ENCODE assay signal across 19 cellular contexts in the genomic region with DNA sequence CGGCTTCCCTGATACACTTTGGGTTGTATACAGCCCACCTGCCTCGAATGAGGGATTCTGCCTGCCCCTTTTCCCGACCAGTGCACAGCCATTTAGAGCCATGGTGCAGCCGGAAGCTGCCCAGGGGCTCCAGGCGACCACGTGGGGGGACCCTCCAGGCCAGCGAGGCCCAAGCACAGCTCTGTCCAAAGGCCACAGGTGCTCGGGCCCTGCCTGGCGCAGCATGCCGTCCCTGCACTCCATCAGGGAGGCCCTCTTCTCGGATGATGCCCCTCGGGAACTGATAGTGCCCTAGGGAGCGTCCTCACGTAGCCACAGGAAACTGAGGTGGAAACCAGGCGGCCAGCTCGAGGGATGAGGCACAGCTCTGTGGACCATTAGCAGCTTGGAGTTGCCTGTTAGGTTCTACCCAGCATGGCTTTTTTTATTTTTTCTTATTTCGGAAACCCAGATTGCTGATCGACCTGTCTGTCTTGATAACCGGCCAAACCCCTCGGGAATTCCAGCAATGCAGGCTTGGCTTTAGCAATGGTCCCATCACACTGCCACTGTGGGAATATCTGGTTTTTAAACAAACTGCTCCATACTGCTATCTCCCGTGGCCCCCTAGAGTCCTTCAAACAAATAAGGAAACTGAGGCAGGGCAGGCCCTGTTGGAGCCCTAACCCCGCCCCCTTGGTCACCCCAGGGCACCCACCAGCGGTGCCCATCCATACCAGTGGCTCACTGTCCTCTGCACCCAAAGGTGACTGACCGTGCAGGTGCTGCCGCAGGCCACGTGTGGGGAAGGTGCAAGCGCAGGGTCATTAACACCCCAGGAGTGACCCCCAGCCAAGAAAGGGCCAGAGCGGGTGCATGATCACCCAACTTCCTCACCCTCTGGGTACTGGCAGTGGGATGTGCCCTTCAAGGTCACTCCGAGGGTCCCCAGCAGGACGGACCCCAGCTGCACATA. TPM values are rescaled to one million over a fixed set of nuclear protein-coding genes. Genes with fewer than 3 reads are reported as not detected.
DNase-seq lines count a peak whose midpoint lies in the region; ATAC-seq, FAIRE-seq and TF ChIP-seq lines count a peak whose summit lies in the region.
"Had no signal": no experiment of that assay in that cellular context is flagged by ENCODE, and none has a peak within 500 bp of the region (broad histone marks: within the 10 kb centered on the region; RNA-seq: fewer than 3 reads in every experiment).

No MANE protein-coding gene starts in this region.

- no peak overlapping the region for H4K8ac ChIP-seq in H1 (ENCODE audit: extremely low read depth, insufficient read depth, low read length)

- H3K9ac ChIP-seq in H1 (replicated peaks in 1 of 4; ENCODE audit: extremely low read depth in 1 of 4, low read depth in 3 of 4, low read length in 3 of 4): no peak overlapping the region

- H3K9me2 ChIP-seq in hepatocyte (replicated peaks; ENCODE audit: insufficient read depth): no peaks in the 10 kb centered on the region

- H2BK12ac ChIP-seq in H1 (ENCODE audit: low read depth, low read length): no peak overlapping the region

- H4K91ac ChIP-seq in H1 (replicated peaks; ENCODE audit: insufficient read length, low read length): no peak overlapping the region

- peaks cover 2% of the 10 kb centered on the region for H3K4me1 ChIP-seq in RWPE2 (ENCODE audit: insufficient read depth, poor library complexity, severe bottlenecking)
- H3K4me1 ChIP-seq in H1 (replicated peaks in 1 of 4; ENCODE audit: control insufficient read depth in 3 of 4, insufficient read depth in 4 of 4, low read length in 3 of 4): peaks cover 0 to 6% (median 4%) of the 10 kb centered on the region in 4 experiments; a peak in 6 of 7 replicates
- H3K4me1 ChIP-seq in gastrocnemius medialis: peaks cover 6 to 8% of the 10 kb centered on the region in 2 donors
- H3K4me1 ChIP-seq in hepatocyte (ENCODE audit: insufficient read depth): peaks cover 1% of the 10 kb centered on the region

- H3K27me3 ChIP-seq in RWPE2 (ENCODE audit: insufficient read depth, poor library complexity, severe bottlenecking) (no peaks in the 10 kb centered on the region), H1 (replicated peaks in 1 of 4; ENCODE audit: control insufficient read depth in 3 of 4, extremely low read depth in 1 of 4, insufficient read depth in 3 of 4, low read length in 3 of 4) (peaks cover 0 to under 1% (median 0%) of the 10 kb centered on the region in 4 experiments; a peak in 3 of 7 replicates), gastrocnemius medialis (no peaks in the 10 kb centered on the region), hepatocyte (peaks cover 13% of the 10 kb centered on the region)

- 0 out of 2 replicates have a peak overlapping the region, but pooled peaks have one; percentile 35 for H2BK5ac ChIP-seq in H1 (ENCODE audit: low read depth, low read length)

- no peak overlapping the region for H2BK20ac ChIP-seq in H1 (ENCODE audit: low read length)

- H3K36me3 ChIP-seq in RWPE2 (ENCODE audit: low read depth) (no peaks in the 10 kb centered on the region), H1 (ENCODE audit: control insufficient read depth in 2 of 4, insufficient read depth in 4 of 4, low read length in 3 of 4) (no peaks in the 10 kb centered on the region), gastrocnemius medialis (no peaks in the 10 kb centered on the region), hepatocyte (replicated peaks; ENCODE audit: insufficient read depth, low read depth) (no peaks in the 10 kb centered on the region)

- in situ Hi-C loops in gastrocnemius medialis (cut with MboI; ENCODE audit: low sequenced_read_pairs in 4 of 4): no loop called here

- H2AK5ac ChIP-seq in H1 (ENCODE audit: low read depth, low read length): no peak overlapping the region; the same call in 1 of the 2 replicates

- H3K23me2 ChIP-seq in H1 (ENCODE audit: low read depth, low read length): no peaks in the 10 kb centered on the region

- DNase-seq in Right ventricle myocardium inferior (ENCODE audit: missing footprints) (peak; percentile 55), cardiac septum (ENCODE audit: low spot score) (no peak), RWPE2 (ENCODE audit: low spot score) (peak; percentile 47), H1 (ENCODE audit: low read depth in 1 of 2, low spot score in 2 of 2) (no peak), gastrocnemius medialis (no peak), hepatocyte (ENCODE audit: low spot score) (no peak), GM19239 (ENCODE audit: insufficient read length, low spot score) (no peak)
- DNase-seq: C1 segment of cervical spinal cord, DMS 273 treated with DMSO at 0.1 percent for 48 hours, GDM1, H9, Karpas-422, MM.1S, NCI-H1105 treated with DMSO at 0.1 percent for 48 hours, NCI-H1694 treated with DMSO at 0.1 percent for 48 hours, NCI-H526 treated with DMSO at 0.1 percent for 48 hours, SIG-M5 had no signal

- no peak for TF ChIP-seq EP300 in H1 (IDR thresholded peaks at IDR 0.05; ENCODE audit: borderline replicate concordance in 1 of 2, low read depth in 2 of 2, low read length in 2 of 2)

- no peak overlapping the region for H3K14ac ChIP-seq in H1 (ENCODE audit: insufficient read length)

- TF ChIP-seq CTCF in RWPE2 (IDR thresholded peaks at IDR 0.05; ENCODE audit: poor library complexity, severe bottlenecking) (no peak), H1 (IDR thresholded peaks at IDR 0.05; ENCODE audit: control extremely low read depth in 1 of 3, insufficient read depth in 1 of 3, low read depth in 1 of 3, low read length in 3 of 3) (no peak), gastrocnemius medialis (IDR thresholded peaks at IDR 0.05 in 4 of 5, conservative IDR thresholded peaks at IDR 0.05 in 1 of 5) (no peak), hepatocyte (IDR thresholded peaks at IDR 0.05; ENCODE audit: poor library complexity) (no peak)

- H2AFZ ChIP-seq in H1 (ENCODE audit: low read length) (no peak overlapping the region), hepatocyte (no peak overlapping the region)

- no peaks in the 10 kb centered on the region for H3K79me1 ChIP-seq in H1 (ENCODE audit: low read depth, low read length)

- no peak overlapping the region for H3K56ac ChIP-seq in H1 (replicated peaks; ENCODE audit: insufficient read length, low read depth, low read length)

- H3K27ac ChIP-seq in RWPE2 (ENCODE audit: poor library complexity, severe bottlenecking) (no peak overlapping the region), H1 (ENCODE audit: low read depth, low read length) (no peak overlapping the region), gastrocnemius medialis (peak overlapping the region in 3 of 4 donors; percentile 36 to 48 (median 40)), hepatocyte (no peak overlapping the region)

- POLR2A ChIA-PET in H1 (lab: Charles Lee; ENCODE audit: partially characterized antibody): interaction anchor here (1.1 kb wide), 1 partner anchor 13 kb away, joined by 3 read pairs; no protein-coding TSS in a partner anchor

- no peak for TF ChIP-seq RAD21 in H1 (IDR thresholded peaks at IDR 0.05 in 1 of 2, conservative IDR thresholded peaks at IDR 0.05 in 1 of 2; ENCODE audit: low read depth in 2 of 2, low read length in 2 of 2)

- H3K4me3 ChIP-seq in RWPE2 (ENCODE audit: severe bottlenecking) (no peak overlapping the region), H1 (ENCODE audit: extremely low read depth in 1 of 4, insufficient read depth in 2 of 4, low read depth in 3 of 4, low read length in 4 of 4) (no peak overlapping the region), gastrocnemius medialis (no peak overlapping the region), hepatocyte (no peak overlapping the region)

- no peak overlapping the region for H3K23ac ChIP-seq in H1 (ENCODE audit: insufficient read length)

- ATAC-seq in Right ventricle myocardium inferior: no peak
- ATAC-seq in RWPE2 (ENCODE audit: low read depth): no peak
- ATAC-seq in gastrocnemius medialis: no peak
- ATAC-seq in GM19351 (IDR thresholded peaks at IDR 0.05; ENCODE audit: unreplicated experiment): no peak

- whole genome bisulfite sequencing in H1 (ENCODE audit: extremely low coverage in 1 of 2, insufficient coverage in 1 of 2, insufficient read length in 1 of 2, insufficient replicate concordance in 2 of 2, low coverage in 1 of 2, low lambda C conversion rate in 2 of 2, missing lambda C conversion rate in 1 of 2), 2 experiments: 92% methylated on average over 30 of the region's 30 CpGs; no CpG with 5 or more reads in 1 of the 2 experiments
- WGBS in hepatocyte (ENCODE audit: low lambda C conversion rate, missing lambda C conversion rate): 81% methylated on average over 28 of the region's 30 CpGs

- no peak overlapping the region for H3K4me2 ChIP-seq in H1 (ENCODE audit: insufficient read depth in 1 of 2, low read depth in 2 of 2, low read length in 2 of 2)
- no peak overlapping the region for H3K4me2 ChIP-seq in hepatocyte

- no peak overlapping the region for H3K4ac ChIP-seq in H1 (replicated peaks; ENCODE audit: insufficient read length, low read depth, low read length)

- H3K79me2 ChIP-seq in H1 (ENCODE audit: control insufficient read depth in 1 of 2, insufficient read depth in 2 of 2, low read length in 2 of 2) (no peaks in the 10 kb centered on the region), hepatocyte (no peaks in the 10 kb centered on the region)

- no peak overlapping the region for H3K18ac ChIP-seq in H1 (ENCODE audit: extremely low read depth, low read length)

- CTCF ChIA-PET in H1 (lab: Charles Lee; ENCODE audit: partially characterized antibody): interaction anchor here (0.7 to 3.0 kb wide), 14 partner anchors 9 to 175 kb away, joined by 3 to 17 read pairs (median 6); a partner anchor contains a TSS

- H4K20me1 ChIP-seq in H1 (replicated peaks in 1 of 2; ENCODE audit: control insufficient read depth in 1 of 2, insufficient read depth in 2 of 2, low read length in 2 of 2) (no peaks in the 10 kb centered on the region), hepatocyte (ENCODE audit: insufficient read depth, poor library complexity, severe bottlenecking) (no peaks in the 10 kb centered on the region)

- no peak overlapping the region for H4K5ac ChIP-seq in H1 (ENCODE audit: insufficient read length, low read depth, low read length)

- H2BK15ac ChIP-seq in H1 (ENCODE audit: low read length): no peak overlapping the region

- H3K9me3 ChIP-seq in RWPE2 (ENCODE audit: severe bottlenecking) (no peaks in the 10 kb centered on the region), H1 (ENCODE audit: insufficient read depth in 2 of 2, low read depth in 1 of 2, low read length in 1 of 2) (no peaks in the 10 kb centered on the region), gastrocnemius medialis (no peaks in the 10 kb centered on the region), hepatocyte (ENCODE audit: low read depth) (no peaks in the 10 kb centered on the region)

- TF ChIP-seq POLR2A in H1 (IDR thresholded peaks at IDR 0.05; ENCODE audit: control extremely low read depth in 1 of 2, low read depth in 2 of 2, low read length in 2 of 2): no peak
- TF ChIP-seq POLR2A in gastrocnemius medialis (IDR thresholded peaks at IDR 0.05): no peak

- no peak for FAIRE-seq in H1 (lab: Jason Lieb, UNC)
- no peak for FAIRE-seq in GM19239 (lab: Jason Lieb, UNC)
- FAIRE-seq: GM12891 had no signal

- intact Hi-C loops in Right ventricle myocardium inferior (cut with DNase I) (no loop called here), cardiac septum (cut with DNase I) (no loop called here), gastrocnemius medialis (cut with DNase I; ENCODE audit: low total_unique reads) (no loop called here)

- no peak overlapping the region for H2BK120ac ChIP-seq in H1 (replicated peaks; ENCODE audit: low read depth, low read length)

RNA-seq across cellular contexts. Expression of a gene that starts 8.0 kb away (rescaled TPM):
- total RNA-seq in Right ventricle myocardium inferior (6.7 TPM), cardiac septum (18.4 TPM), gastrocnemius medialis (1 to 10 TPM; 2.3 to 9.2 (median 4.2) TPM), hepatocyte (10.5 and 12.1 TPM in 2 replicates)
- 4.3 and 5.0 TPM in 2 replicates for total RNA-seq in H1 (2021; fragmentation: NEBNext Ultra II Directional; extraction: Animal tissue kit (Norgen Biotek cat#: 25700))
- polyA plus RNA-seq in H1 (2011; rRNA removed) (3.6 and 4.7 TPM in 2 replicates), hepatocyte (4.7 and 6.2 TPM in 2 replicates)
- 2.7 TPM for polyA plus RNA-seq in H1 (2011; cell fraction: cytosol; rRNA removed)
- 8.2 TPM for polyA plus RNA-seq in H1 (2011; cell fraction: nucleus; rRNA removed)
- polyA plus RNA-seq in H1 (2012, experiment 1 of 2): 3.5 to 8.6 TPM (median 6.9 TPM) in 4 replicates
- 1.3 TPM for polyA plus RNA-seq in H1 (2012, experiment 2 of 2)
- polyA plus RNA-seq in H1 (2013, experiment 1 of 2): 4.9 TPM
- 4.3 TPM for polyA plus RNA-seq in H1 (2013, experiment 2 of 2)
- polyA minus RNA-seq in H1 (2011; rRNA and poly(A)+ RNA removed): 3.2 and 6.5 TPM in 2 replicates
- 3.9 TPM for polyA minus RNA-seq in H1 (2011; cell fraction: cytosol; rRNA and poly(A)+ RNA removed)
- polyA minus RNA-seq in H1 (2011; cell fraction: nucleus; rRNA and poly(A)+ RNA removed): 6.7 TPM

Comparison
In these comparisons a context has a peak if more than half of its experiments do, and no peak if none do; other contexts are left out.
1. DNase-seq: peak in Right ventricle myocardium inferior (single experiment) and RWPE2 (single experiment); none in cardiac septum (single experiment), H1 (0 of 2), gastrocnemius medialis (0 of 2), hepatocyte (single experiment) and GM19239 (single experiment).
2. H3K27ac ChIP-seq: peak in gastrocnemius medialis (3 of 4); none in RWPE2 (single experiment), H1 (single experiment) and hepatocyte (single experiment).